In the genomic region with DNA sequence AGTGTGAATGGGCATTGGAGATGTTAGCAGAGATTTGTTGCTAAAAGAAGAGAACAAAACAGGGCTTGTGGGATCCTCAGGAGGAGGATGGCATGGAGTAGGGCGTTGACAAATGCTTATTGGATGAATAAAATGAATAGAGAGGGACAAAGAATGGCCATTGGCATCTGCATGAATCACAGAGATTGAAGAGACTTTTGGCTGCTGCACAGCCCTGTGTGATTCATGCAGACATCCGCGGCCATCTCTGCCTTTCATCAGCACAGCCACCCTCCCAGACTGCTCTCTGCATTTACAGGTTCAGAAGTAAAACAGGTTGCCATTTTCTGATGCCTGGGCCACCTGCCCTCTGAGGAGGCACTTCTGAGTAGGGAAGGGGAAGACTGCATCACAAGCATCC, we compare ENCODE assay signal across 1 cellular context.
TF ChIP-seq lines count a peak whose summit lies in the region.

No MANE protein-coding gene starts in this region.

TF ChIP-seq in H1, 55 proteins besides CTCF, POLR2A, EP300 and RAD21 (continued from another document):
- no peak for TF ChIP-seq RFX5 (IDR thresholded peaks at IDR 0.05; ENCODE audit: borderline replicate concordance, low read depth, low read length)
- no peak for TF ChIP-seq MAFK (IDR thresholded peaks at IDR 0.05; ENCODE audit: low read depth, low read length)
- TF ChIP-seq, protein P1, sequence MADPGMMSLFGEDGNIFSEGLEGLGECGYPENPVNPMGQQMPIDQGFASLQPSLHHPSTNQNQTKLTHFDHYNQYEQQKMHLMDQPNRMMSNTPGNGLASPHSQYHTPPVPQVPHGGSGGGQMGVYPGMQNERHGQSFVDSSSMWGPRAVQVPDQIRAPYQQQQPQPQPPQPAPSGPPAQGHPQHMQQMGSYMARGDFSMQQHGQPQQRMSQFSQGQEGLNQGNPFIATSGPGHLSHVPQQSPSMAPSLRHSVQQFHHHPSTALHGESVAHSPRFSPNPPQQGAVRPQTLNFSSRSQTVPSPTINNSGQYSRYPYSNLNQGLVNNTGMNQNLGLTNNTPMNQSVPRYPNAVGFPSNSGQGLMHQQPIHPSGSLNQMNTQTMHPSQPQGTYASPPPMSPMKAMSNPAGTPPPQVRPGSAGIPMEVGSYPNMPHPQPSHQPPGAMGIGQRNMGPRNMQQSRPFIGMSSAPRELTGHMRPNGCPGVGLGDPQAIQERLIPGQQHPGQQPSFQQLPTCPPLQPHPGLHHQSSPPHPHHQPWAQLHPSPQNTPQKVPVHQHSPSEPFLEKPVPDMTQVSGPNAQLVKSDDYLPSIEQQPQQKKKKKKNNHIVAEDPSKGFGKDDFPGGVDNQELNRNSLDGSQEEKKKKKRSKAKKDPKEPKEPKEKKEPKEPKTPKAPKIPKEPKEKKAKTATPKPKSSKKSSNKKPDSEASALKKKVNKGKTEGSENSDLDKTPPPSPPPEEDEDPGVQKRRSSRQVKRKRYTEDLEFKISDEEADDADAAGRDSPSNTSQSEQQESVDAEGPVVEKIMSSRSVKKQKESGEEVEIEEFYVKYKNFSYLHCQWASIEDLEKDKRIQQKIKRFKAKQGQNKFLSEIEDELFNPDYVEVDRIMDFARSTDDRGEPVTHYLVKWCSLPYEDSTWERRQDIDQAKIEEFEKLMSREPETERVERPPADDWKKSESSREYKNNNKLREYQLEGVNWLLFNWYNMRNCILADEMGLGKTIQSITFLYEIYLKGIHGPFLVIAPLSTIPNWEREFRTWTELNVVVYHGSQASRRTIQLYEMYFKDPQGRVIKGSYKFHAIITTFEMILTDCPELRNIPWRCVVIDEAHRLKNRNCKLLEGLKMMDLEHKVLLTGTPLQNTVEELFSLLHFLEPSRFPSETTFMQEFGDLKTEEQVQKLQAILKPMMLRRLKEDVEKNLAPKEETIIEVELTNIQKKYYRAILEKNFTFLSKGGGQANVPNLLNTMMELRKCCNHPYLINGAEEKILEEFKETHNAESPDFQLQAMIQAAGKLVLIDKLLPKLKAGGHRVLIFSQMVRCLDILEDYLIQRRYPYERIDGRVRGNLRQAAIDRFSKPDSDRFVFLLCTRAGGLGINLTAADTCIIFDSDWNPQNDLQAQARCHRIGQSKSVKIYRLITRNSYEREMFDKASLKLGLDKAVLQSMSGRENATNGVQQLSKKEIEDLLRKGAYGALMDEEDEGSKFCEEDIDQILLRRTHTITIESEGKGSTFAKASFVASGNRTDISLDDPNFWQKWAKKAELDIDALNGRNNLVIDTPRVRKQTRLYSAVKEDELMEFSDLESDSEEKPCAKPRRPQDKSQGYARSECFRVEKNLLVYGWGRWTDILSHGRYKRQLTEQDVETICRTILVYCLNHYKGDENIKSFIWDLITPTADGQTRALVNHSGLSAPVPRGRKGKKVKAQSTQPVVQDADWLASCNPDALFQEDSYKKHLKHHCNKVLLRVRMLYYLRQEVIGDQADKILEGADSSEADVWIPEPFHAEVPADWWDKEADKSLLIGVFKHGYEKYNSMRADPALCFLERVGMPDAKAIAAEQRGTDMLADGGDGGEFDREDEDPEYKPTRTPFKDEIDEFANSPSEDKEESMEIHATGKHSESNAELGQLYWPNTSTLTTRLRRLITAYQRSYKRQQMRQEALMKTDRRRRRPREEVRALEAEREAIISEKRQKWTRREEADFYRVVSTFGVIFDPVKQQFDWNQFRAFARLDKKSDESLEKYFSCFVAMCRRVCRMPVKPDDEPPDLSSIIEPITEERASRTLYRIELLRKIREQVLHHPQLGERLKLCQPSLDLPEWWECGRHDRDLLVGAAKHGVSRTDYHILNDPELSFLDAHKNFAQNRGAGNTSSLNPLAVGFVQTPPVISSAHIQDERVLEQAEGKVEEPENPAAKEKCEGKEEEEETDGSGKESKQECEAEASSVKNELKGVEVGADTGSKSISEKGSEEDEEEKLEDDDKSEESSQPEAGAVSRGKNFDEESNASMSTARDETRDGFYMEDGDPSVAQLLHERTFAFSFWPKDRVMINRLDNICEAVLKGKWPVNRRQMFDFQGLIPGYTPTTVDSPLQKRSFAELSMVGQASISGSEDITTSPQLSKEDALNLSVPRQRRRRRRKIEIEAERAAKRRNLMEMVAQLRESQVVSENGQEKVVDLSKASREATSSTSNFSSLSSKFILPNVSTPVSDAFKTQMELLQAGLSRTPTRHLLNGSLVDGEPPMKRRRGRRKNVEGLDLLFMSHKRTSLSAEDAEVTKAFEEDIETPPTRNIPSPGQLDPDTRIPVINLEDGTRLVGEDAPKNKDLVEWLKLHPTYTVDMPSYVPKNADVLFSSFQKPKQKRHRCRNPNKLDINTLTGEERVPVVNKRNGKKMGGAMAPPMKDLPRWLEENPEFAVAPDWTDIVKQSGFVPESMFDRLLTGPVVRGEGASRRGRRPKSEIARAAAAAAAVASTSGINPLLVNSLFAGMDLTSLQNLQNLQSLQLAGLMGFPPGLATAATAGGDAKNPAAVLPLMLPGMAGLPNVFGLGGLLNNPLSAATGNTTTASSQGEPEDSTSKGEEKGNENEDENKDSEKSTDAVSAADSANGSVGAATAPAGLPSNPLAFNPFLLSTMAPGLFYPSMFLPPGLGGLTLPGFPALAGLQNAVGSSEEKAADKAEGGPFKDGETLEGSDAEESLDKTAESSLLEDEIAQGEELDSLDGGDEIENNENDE (IDR thresholded peaks at IDR 0.05; ENCODE audit: insufficient replicate concordance, low read length), result no peak
- TF ChIP-seq RNF2 (IDR thresholded peaks at IDR 0.05; ENCODE audit: borderline replicate concordance, low read depth, low read length, missing control alignments, poor library complexity, severe bottlenecking), result no peak
- no peak for TF ChIP-seq SP2 (IDR thresholded peaks at IDR 0.05; ENCODE audit: low read length)
